In genomic region chr1:230800891-230801290, GRCh38 we compare ENCODE assay signal across 20 cellular contexts. TPM values are rescaled to one million over a fixed set of nuclear protein-coding genes. Genes with fewer than 3 reads are reported as not detected.
DNase-seq lines count a peak whose midpoint lies in the region; ATAC-seq, FAIRE-seq and TF ChIP-seq lines count a peak whose summit lies in the region.
"Had no signal": no experiment of that assay in that cellular context is flagged by ENCODE, and none has a peak within 500 bp of the region (broad histone marks: within the 10 kb centered on the region; RNA-seq: fewer than 3 reads in every experiment).

No MANE protein-coding gene starts in this region.

- H3K4me1 ChIP-seq in esophagus muscularis mucosa, result peaks cover 0 to 12% (median 3%) of the 10 kb centered on the region in 4 donors
- H3K4me1 ChIP-seq in lower lobe of right lung, result no peaks in the 10 kb centered on the region
- H3K4me1 ChIP-seq in pancreas, result no peaks in the 10 kb centered on the region
- H3K4me1 ChIP-seq: HAP-1 had no signal

- H3K27ac Mint-ChIP-seq in chondrocyte (ENCODE audit: unreplicated experiment) (peak overlapping the region; percentile 76), osteocyte (ENCODE audit: unreplicated experiment) (peak overlapping the region; percentile 34)
- H3K27ac Mint-ChIP-seq: CD8-positive, alpha-beta T cell; HFFc6; IgD-negative memory B cell had no signal

- H3K27me3 Mint-ChIP-seq in chondrocyte (ENCODE audit: low read depth) (no peaks in the 10 kb centered on the region), osteocyte (ENCODE audit: unreplicated experiment) (no peaks in the 10 kb centered on the region)
- H3K27me3 Mint-ChIP-seq: IgD-negative memory B cell had no signal

- no peak for TF ChIP-seq EP300 in esophagus muscularis mucosa (IDR thresholded peaks at IDR 0.05)

- no peaks in the 10 kb centered on the region for H3K9me3 Mint-ChIP-seq in chondrocyte (ENCODE audit: low read depth)
- H3K9me3 Mint-ChIP-seq in osteocyte (ENCODE audit: unreplicated experiment), result no peaks in the 10 kb centered on the region
- H3K9me3 Mint-ChIP-seq: CD8-positive, alpha-beta T cell; HFFc6 had no signal

- no peaks in the 10 kb centered on the region for H3K36me3 ChIP-seq in esophagus muscularis mucosa
- peaks cover 4% of the 10 kb centered on the region for H3K36me3 ChIP-seq in lower lobe of right lung
- no peaks in the 10 kb centered on the region for H3K36me3 ChIP-seq in pancreas
- H3K36me3 ChIP-seq: HAP-1 had no signal

- peaks cover 37% of the 10 kb centered on the region for H3K4me1 Mint-ChIP-seq in chondrocyte (ENCODE audit: low read depth)
- peaks cover 27% of the 10 kb centered on the region for H3K4me1 Mint-ChIP-seq in osteocyte (ENCODE audit: unreplicated experiment)
- H3K4me1 Mint-ChIP-seq: CD14-positive monocyte had no signal

- H3K4me3 ChIP-seq in esophagus muscularis mucosa, result no peak overlapping the region
- H3K4me3 ChIP-seq in lower lobe of right lung, result no peak overlapping the region
- H3K4me3 ChIP-seq in pancreas, result no peak overlapping the region
- H3K4me3 ChIP-seq: HAP-1 had no signal

- DNase-seq in chondrocyte (ENCODE audit: low spot score), result no peak
- peak; percentile 91 for DNase-seq in esophagus muscularis mucosa (ENCODE audit: extremely low spot score)
- DNase-seq in osteocyte (ENCODE audit: extremely low spot score, unreplicated experiment), result no peak
- DNase-seq in lower lobe of right lung, result no peak
- DNase-seq in pancreas, result no peak
- no peak for DNase-seq in AG08396 (ENCODE audit: low spot score)
- DNase-seq: CD8-positive, alpha-beta T cell; COR-L47; DND-41; GDM1; HFFc6 had no signal

- H3K27me3 ChIP-seq in esophagus muscularis mucosa (peaks cover 0 to 8% (median 0%) of the 10 kb centered on the region in 4 donors), lower lobe of right lung (ENCODE audit: low read depth) (no peaks in the 10 kb centered on the region), pancreas (no peaks in the 10 kb centered on the region)

- no peak overlapping the region for H3K4me3 Mint-ChIP-seq in chondrocyte (ENCODE audit: unreplicated experiment)
- H3K4me3 Mint-ChIP-seq in osteocyte (ENCODE audit: unreplicated experiment), result no peak overlapping the region
- H3K4me3 Mint-ChIP-seq: CD14-positive monocyte; CD8-positive, alpha-beta T cell; HFFc6; IgD-negative memory B cell had no signal

- no peak for TF ChIP-seq CTCF in chondrocyte (IDR thresholded peaks at IDR 0.05)
- TF ChIP-seq CTCF in esophagus muscularis mucosa (IDR thresholded peaks at IDR 0.05), result no peak
- no peak for TF ChIP-seq CTCF in osteocyte (IDR thresholded peaks at IDR 0.05)
- TF ChIP-seq CTCF in lower lobe of right lung (IDR thresholded peaks at IDR 0.05), result no peak
- no peak for TF ChIP-seq CTCF in pancreas (IDR thresholded peaks at IDR 0.05)

- WGBS in esophagus muscularis mucosa, result 56% methylated on average over 3 of the region's 3 CpGs
- 55 to 66% methylated on average over 3 of the region's 3 CpGs for WGBS in pancreas, 2 donors

- intact Hi-C loops in esophagus muscularis mucosa (cut with DNase I) (no loop called here), lower lobe of right lung (cut with DNase I) (no loop called here), pancreas (cut with DNase I) (no loop called here)

- FAIRE-seq in pancreas (lab: Jason Lieb, UNC), result no peak
- FAIRE-seq: A204.1, GM12892, GM19239, H1 had no signal

- H3K27ac ChIP-seq in esophagus muscularis mucosa (replicated peaks in 1 of 4), result no peak overlapping the region
- H3K27ac ChIP-seq in lower lobe of right lung, result no peak overlapping the region
- no peak overlapping the region for H3K27ac ChIP-seq in pancreas

- H3K36me3 Mint-ChIP-seq in chondrocyte (ENCODE audit: low read depth) (peaks cover 1% of the 10 kb centered on the region), osteocyte (ENCODE audit: unreplicated experiment) (no peaks in the 10 kb centered on the region)
- H3K36me3 Mint-ChIP-seq: CD14-positive monocyte; CD8-positive, alpha-beta T cell; IgD-negative memory B cell had no signal

- no peaks in the 10 kb centered on the region for H3K9me3 ChIP-seq in esophagus muscularis mucosa
- no peaks in the 10 kb centered on the region for H3K9me3 ChIP-seq in lower lobe of right lung
- H3K9me3 ChIP-seq in pancreas, result no peaks in the 10 kb centered on the region
- H3K9me3 ChIP-seq: HAP-1 had no signal

- no peak for TF ChIP-seq POLR2A in esophagus muscularis mucosa (IDR thresholded peaks at IDR 0.05; ENCODE audit: low read depth)

- ATAC-seq in HG03039 (IDR thresholded peaks at IDR 0.05; ENCODE audit: unreplicated experiment), result no peak
- no peak for ATAC-seq in lower lobe of right lung
- ATAC-seq in pancreas, result no peak
- ATAC-seq: CD8-positive, alpha-beta T cell had no signal

RNA-seq across cellular contexts. Expression of gene CAPN9, which starts 53.7 kb away (rescaled TPM):
- total RNA-seq in chondrocyte (not detected in 3 replicates), esophagus muscularis mucosa (not detected), osteocyte (not detected in 2 replicates), lower lobe of right lung (26.6 TPM), pancreas (under 1 TPM in 3 of 6 donors, not detected in 3; 0.08 to 0.73 (median 0.28) TPM)
- polyA plus RNA-seq in pancreas, result not detected
- total RNA-seq: CD8-positive, alpha-beta T cell; HFFc6 had no signal
- polyA plus RNA-seq: BJ, CD14-positive monocyte, IgD-negative memory B cell had no signal

Comparison
In these comparisons a context has a peak if more than half of its experiments do, and no peak if none do; other contexts are left out.
1. RNA of gene CAPN9, which starts 53.7 kb away (total RNA-seq): 26.6 TPM in lower lobe of right lung (single experiment); 0.08 to 0.73 TPM in pancreas, not detected in chondrocyte, not detected in esophagus muscularis mucosa and not detected in osteocyte; every median in the first group is over 10 times any median in the second.